Comparison of ENCODE assay signal across 36 cellular contexts in genomic region chr20:45649312-45649863, GRCh38. TPM values are rescaled to one million over a fixed set of nuclear protein-coding genes. Genes with fewer than 3 reads are reported as not detected.
"Had no signal": no experiment of that assay in that cellular context is flagged by ENCODE, and none has a peak within 500 bp of the region (broad histone marks: within the 10 kb centered on the region; RNA-seq: fewer than 3 reads in every experiment).

No MANE protein-coding gene starts in this region.

- H3K4me1 ChIP-seq: ascending aorta, breast epithelium, colonic mucosa, esophagus squamous epithelium, gastroesophageal sphincter, heart right ventricle had no signal

- H3K27ac ChIP-seq: ascending aorta, breast epithelium, cardiac muscle cell, colonic mucosa, epithelial cell of prostate, esophagus squamous epithelium, gastroesophageal sphincter, heart right ventricle had no signal

- H3K4me3 Mint-ChIP-seq: activated CD4-positive, alpha-beta memory T cell treated with anti-CD3 and anti-CD28 coated beads, Interleukin-2, amount 10 ng/mL, durations not matched to agents 7 days and 5 days; activated CD4-positive, alpha-beta T cell treated with anti-CD3 and anti-CD28 coated beads, Interleukin-2, amount 10 ng/mL, durations not matched to agents 7 days and 5 days; activated naive CD4-positive, alpha-beta T cell treated with anti-CD3 and anti-CD28 coated beads, Interleukin-2, amount 10 ng/mL, durations not matched to agents 7 days and 5 days; activated naive CD8-positive, alpha-beta T cell treated with anti-CD3 and anti-CD28 coated beads, Interleukin-2, amount 10 ng/mL, durations not matched to agents 7 days and 5 days; activated T-cell treated with anti-CD3 and anti-CD28 coated beads, Interleukin-2, amount 50 U/mL, for 24 hours; activated T-cell treated with anti-CD3 and anti-CD28 coated beads, Interleukin-2, amount 50 U/mL, for 72 hours; brain; T-helper 1 cell treated with Interleukin-12 subunit alpha and Interleukin-12 subunit beta and Interleukin-4 antibody, amounts not matched to agents 30 μg/mL and 1 μg/mL, for 36 hours had no signal

- H3K4me1 Mint-ChIP-seq: activated CD4-positive, alpha-beta memory T cell treated with anti-CD3 and anti-CD28 coated beads, Interleukin-2, amount 10 ng/mL, durations not matched to agents 7 days and 5 days; activated CD4-positive, alpha-beta T cell treated with anti-CD3 and anti-CD28 coated beads, Interleukin-2, amount 10 ng/mL, durations not matched to agents 7 days and 5 days; activated naive CD4-positive, alpha-beta T cell treated with anti-CD3 and anti-CD28 coated beads, Interleukin-2, amount 10 ng/mL, durations not matched to agents 7 days and 5 days; activated naive CD8-positive, alpha-beta T cell treated with anti-CD3 and anti-CD28 coated beads, Interleukin-2, amount 10 ng/mL, durations not matched to agents 7 days and 5 days; brain had no signal

- H3K9me3 ChIP-seq: ascending aorta, breast epithelium, colonic mucosa, esophagus squamous epithelium, heart right ventricle had no signal

- H3K36me3 ChIP-seq: ascending aorta, breast epithelium, cardiac muscle cell, colonic mucosa, esophagus squamous epithelium, gastroesophageal sphincter, heart right ventricle had no signal

- H3K27me3 ChIP-seq: ascending aorta, breast epithelium, cardiac muscle cell, colonic mucosa had no signal

- H3K36me3 Mint-ChIP-seq: activated naive CD4-positive, alpha-beta T cell treated with anti-CD3 and anti-CD28 coated beads, Interleukin-2, amount 10 ng/mL, durations not matched to agents 7 days and 5 days; activated naive CD8-positive, alpha-beta T cell treated with anti-CD3 and anti-CD28 coated beads, Interleukin-2, amount 10 ng/mL, durations not matched to agents 7 days and 5 days; brain had no signal

- DNase-seq: activated CD4-positive, alpha-beta memory T cell treated with anti-CD3 and anti-CD28 coated beads, Interleukin-2, amount 10 ng/mL, durations not matched to agents 7 days and 5 days; activated CD4-positive, alpha-beta T cell treated with anti-CD3 and anti-CD28 coated beads for 1 hour; activated CD4-positive, alpha-beta T cell treated with anti-CD3 and anti-CD28 coated beads for 4 hours; activated CD4-positive, alpha-beta T cell treated with anti-CD3 and anti-CD28 coated beads, Interleukin-2, amount 10 ng/mL, durations not matched to agents 7 days and 5 days; activated CD4-positive, alpha-beta T cell treated with anti-CD3 and anti-CD28 coated beads, Interleukin-2, amount 50 U/mL, for 4 hours; activated CD8-positive, alpha-beta memory T cell treated with anti-CD3 and anti-CD28 coated beads, Interleukin-2, amount 50 U/mL, for 48 hours; activated gamma-delta T cell; activated naive CD4-positive, alpha-beta T cell; activated naive CD4-positive, alpha-beta T cell treated with anti-CD3 and anti-CD28 coated beads, Interleukin-2, amount 10 ng/mL, durations not matched to agents 7 days and 5 days; activated naive CD8-positive, alpha-beta T cell treated with anti-CD3 and anti-CD28 coated beads, Interleukin-2, amount 10 ng/mL, durations not matched to agents 7 days and 5 days; activated T-cell treated with anti-CD3 and anti-CD28 coated beads for 4 hours; activated T-cell treated with anti-CD3 and anti-CD28 coated beads, Interleukin-2, amount 50 U/mL, for 24 hours; activated T-cell treated with anti-CD3 and anti-CD28 coated beads, Interleukin-2, amount 50 U/mL, for 72 hours; central memory CD4-positive, alpha-beta T cell; cerebellar nuclear complex; colonic mucosa; effector CD8-positive, alpha-beta T cell; esophagus squamous epithelium; foreskin melanocyte; heart right ventricle; T-helper 9 cell had no signal

- H3K4me3 ChIP-seq: ascending aorta, breast epithelium, cardiac muscle cell, colonic mucosa, esophagus squamous epithelium, gastroesophageal sphincter, heart right ventricle had no signal

- H3K27ac Mint-ChIP-seq: activated CD4-positive, alpha-beta memory T cell treated with anti-CD3 and anti-CD28 coated beads, Interleukin-2, amount 10 ng/mL, durations not matched to agents 7 days and 5 days; activated CD4-positive, alpha-beta T cell treated with anti-CD3 and anti-CD28 coated beads, Interleukin-2, amount 10 ng/mL, durations not matched to agents 7 days and 5 days; activated naive CD4-positive, alpha-beta T cell treated with anti-CD3 and anti-CD28 coated beads, Interleukin-2, amount 10 ng/mL, durations not matched to agents 7 days and 5 days; activated naive CD4-positive, alpha-beta T cell treated with anti-CD3 and anti-CD28 coated beads, Interleukin-2, amount 50 U/mL, for 72 hours; activated naive CD8-positive, alpha-beta T cell treated with anti-CD3 and anti-CD28 coated beads, Interleukin-2, amount 10 ng/mL, durations not matched to agents 7 days and 5 days; activated T-cell treated with anti-CD3 and anti-CD28 coated beads, Interleukin-2, amount 50 U/mL, for 24 hours; activated T-cell treated with anti-CD3 and anti-CD28 coated beads, Interleukin-2, amount 50 U/mL, for 72 hours; brain; T-helper 1 cell treated with Interleukin-12 subunit alpha and Interleukin-12 subunit beta and Interleukin-4 antibody, amounts not matched to agents 30 μg/mL and 1 μg/mL, for 36 hours had no signal

- H3K9me3 Mint-ChIP-seq: activated CD4-positive, alpha-beta memory T cell treated with anti-CD3 and anti-CD28 coated beads, Interleukin-2, amount 10 ng/mL, durations not matched to agents 7 days and 5 days; activated CD4-positive, alpha-beta T cell treated with anti-CD3 and anti-CD28 coated beads, Interleukin-2, amount 10 ng/mL, durations not matched to agents 7 days and 5 days; activated naive CD4-positive, alpha-beta T cell treated with anti-CD3 and anti-CD28 coated beads, Interleukin-2, amount 10 ng/mL, durations not matched to agents 7 days and 5 days; activated naive CD4-positive, alpha-beta T cell treated with anti-CD3 and anti-CD28 coated beads, Interleukin-2, amount 50 U/mL, for 72 hours; activated naive CD8-positive, alpha-beta T cell treated with anti-CD3 and anti-CD28 coated beads, Interleukin-2, amount 10 ng/mL, durations not matched to agents 7 days and 5 days; activated T-cell treated with anti-CD3 and anti-CD28 coated beads, Interleukin-2, amount 50 U/mL, for 24 hours; T-helper 1 cell treated with Interleukin-12 subunit alpha and Interleukin-12 subunit beta and Interleukin-4 antibody, amounts not matched to agents 30 μg/mL and 1 μg/mL, for 36 hours had no signal

RNA-seq across cellular contexts. Expression of gene WFDC9, which starts 18.3 kb away (rescaled TPM):
- total RNA-seq: activated CD4-positive, alpha-beta memory T cell treated with anti-CD3 and anti-CD28 coated beads, Interleukin-2, amount 10 ng/mL, durations not matched to agents 7 days and 5 days; activated CD4-positive, alpha-beta T cell treated with anti-CD3 and anti-CD28 coated beads, Interleukin-2, amount 10 ng/mL, durations not matched to agents 7 days and 5 days; activated naive CD4-positive, alpha-beta T cell treated with anti-CD3 and anti-CD28 coated beads, Interleukin-2, amount 50 U/mL, for 72 hours; activated naive CD8-positive, alpha-beta T cell treated with anti-CD3 and anti-CD28 coated beads, Interleukin-2, amount 10 ng/mL, durations not matched to agents 7 days and 5 days; activated T-cell treated with anti-CD3 and anti-CD28 coated beads, Interleukin-2, amount 50 U/mL, for 72 hours; ascending aorta; breast epithelium; cardiac muscle cell; colonic mucosa; dermis microvascular lymphatic vessel endothelial cell; endothelial cell of umbilical vein; esophagus squamous epithelium; fibroblast of lung; fibroblast of villous mesenchyme; gastroesophageal sphincter; glomerular endothelial cell; heart right ventricle; T-helper 2 cell treated with Interferon-gamma antibody and Interleukin-4, amounts not matched to agents 100 ng/mL and 5 ng/mL, for 36 hours had no signal
- polyA plus RNA-seq: cardiac muscle cell, endothelial cell of umbilical vein, esophagus, fibroblast of lung, heart right ventricle had no signal

RNA-seq across cellular contexts. Expression of gene WFDC10A, which starts 19.8 kb away (rescaled TPM):
- total RNA-seq: activated CD4-positive, alpha-beta memory T cell treated with anti-CD3 and anti-CD28 coated beads, Interleukin-2, amount 10 ng/mL, durations not matched to agents 7 days and 5 days; activated CD4-positive, alpha-beta T cell treated with anti-CD3 and anti-CD28 coated beads, Interleukin-2, amount 10 ng/mL, durations not matched to agents 7 days and 5 days; activated naive CD4-positive, alpha-beta T cell treated with anti-CD3 and anti-CD28 coated beads, Interleukin-2, amount 50 U/mL, for 72 hours; activated naive CD8-positive, alpha-beta T cell treated with anti-CD3 and anti-CD28 coated beads, Interleukin-2, amount 10 ng/mL, durations not matched to agents 7 days and 5 days; activated T-cell treated with anti-CD3 and anti-CD28 coated beads, Interleukin-2, amount 50 U/mL, for 72 hours; ascending aorta; breast epithelium; cardiac muscle cell; colonic mucosa; dermis microvascular lymphatic vessel endothelial cell; endothelial cell of umbilical vein; esophagus squamous epithelium; fibroblast of lung; fibroblast of villous mesenchyme; gastroesophageal sphincter; glomerular endothelial cell; heart right ventricle; T-helper 2 cell treated with Interferon-gamma antibody and Interleukin-4, amounts not matched to agents 100 ng/mL and 5 ng/mL, for 36 hours had no signal
- polyA plus RNA-seq: cardiac muscle cell, endothelial cell of umbilical vein, esophagus, fibroblast of lung, heart right ventricle had no signal

RNA-seq across cellular contexts. Expression of gene WFDC11, which starts 20.7 kb away (rescaled TPM):
- total RNA-seq: activated CD4-positive, alpha-beta memory T cell treated with anti-CD3 and anti-CD28 coated beads, Interleukin-2, amount 10 ng/mL, durations not matched to agents 7 days and 5 days; activated CD4-positive, alpha-beta T cell treated with anti-CD3 and anti-CD28 coated beads, Interleukin-2, amount 10 ng/mL, durations not matched to agents 7 days and 5 days; activated naive CD4-positive, alpha-beta T cell treated with anti-CD3 and anti-CD28 coated beads, Interleukin-2, amount 50 U/mL, for 72 hours; activated naive CD8-positive, alpha-beta T cell treated with anti-CD3 and anti-CD28 coated beads, Interleukin-2, amount 10 ng/mL, durations not matched to agents 7 days and 5 days; activated T-cell treated with anti-CD3 and anti-CD28 coated beads, Interleukin-2, amount 50 U/mL, for 72 hours; ascending aorta; breast epithelium; cardiac muscle cell; colonic mucosa; dermis microvascular lymphatic vessel endothelial cell; endothelial cell of umbilical vein; esophagus squamous epithelium; fibroblast of lung; fibroblast of villous mesenchyme; gastroesophageal sphincter; glomerular endothelial cell; heart right ventricle; T-helper 2 cell treated with Interferon-gamma antibody and Interleukin-4, amounts not matched to agents 100 ng/mL and 5 ng/mL, for 36 hours had no signal
- polyA plus RNA-seq: cardiac muscle cell, endothelial cell of umbilical vein, esophagus, fibroblast of lung, heart right ventricle had no signal

RNA-seq across cellular contexts. Expression of gene WFDC13, which starts 52.5 kb away (rescaled TPM):
- total RNA-seq: activated CD4-positive, alpha-beta memory T cell treated with anti-CD3 and anti-CD28 coated beads, Interleukin-2, amount 10 ng/mL, durations not matched to agents 7 days and 5 days; activated CD4-positive, alpha-beta T cell treated with anti-CD3 and anti-CD28 coated beads, Interleukin-2, amount 10 ng/mL, durations not matched to agents 7 days and 5 days; activated naive CD4-positive, alpha-beta T cell treated with anti-CD3 and anti-CD28 coated beads, Interleukin-2, amount 50 U/mL, for 72 hours; activated naive CD8-positive, alpha-beta T cell treated with anti-CD3 and anti-CD28 coated beads, Interleukin-2, amount 10 ng/mL, durations not matched to agents 7 days and 5 days; activated T-cell treated with anti-CD3 and anti-CD28 coated beads, Interleukin-2, amount 50 U/mL, for 72 hours; ascending aorta; breast epithelium; cardiac muscle cell; colonic mucosa; dermis microvascular lymphatic vessel endothelial cell; endothelial cell of umbilical vein; esophagus squamous epithelium; fibroblast of lung; fibroblast of villous mesenchyme; gastroesophageal sphincter; glomerular endothelial cell; heart right ventricle; T-helper 2 cell treated with Interferon-gamma antibody and Interleukin-4, amounts not matched to agents 100 ng/mL and 5 ng/mL, for 36 hours had no signal
- polyA plus RNA-seq: cardiac muscle cell, endothelial cell of umbilical vein, esophagus, fibroblast of lung, heart right ventricle had no signal

RNA-seq across cellular contexts. Expression of gene WFDC10B, which starts 55.4 kb away (rescaled TPM):
- total RNA-seq: activated CD4-positive, alpha-beta memory T cell treated with anti-CD3 and anti-CD28 coated beads, Interleukin-2, amount 10 ng/mL, durations not matched to agents 7 days and 5 days; activated CD4-positive, alpha-beta T cell treated with anti-CD3 and anti-CD28 coated beads, Interleukin-2, amount 10 ng/mL, durations not matched to agents 7 days and 5 days; activated naive CD4-positive, alpha-beta T cell treated with anti-CD3 and anti-CD28 coated beads, Interleukin-2, amount 50 U/mL, for 72 hours; activated naive CD8-positive, alpha-beta T cell treated with anti-CD3 and anti-CD28 coated beads, Interleukin-2, amount 10 ng/mL, durations not matched to agents 7 days and 5 days; activated T-cell treated with anti-CD3 and anti-CD28 coated beads, Interleukin-2, amount 50 U/mL, for 72 hours; ascending aorta; breast epithelium; cardiac muscle cell; colonic mucosa; dermis microvascular lymphatic vessel endothelial cell; endothelial cell of umbilical vein; esophagus squamous epithelium; fibroblast of lung; fibroblast of villous mesenchyme; gastroesophageal sphincter; glomerular endothelial cell; heart right ventricle; T-helper 2 cell treated with Interferon-gamma antibody and Interleukin-4, amounts not matched to agents 100 ng/mL and 5 ng/mL, for 36 hours had no signal
- polyA plus RNA-seq: cardiac muscle cell, endothelial cell of umbilical vein, heart right ventricle had no signal
